Comparison of ENCODE assay signal across 8 cellular contexts in the genomic region with DNA sequence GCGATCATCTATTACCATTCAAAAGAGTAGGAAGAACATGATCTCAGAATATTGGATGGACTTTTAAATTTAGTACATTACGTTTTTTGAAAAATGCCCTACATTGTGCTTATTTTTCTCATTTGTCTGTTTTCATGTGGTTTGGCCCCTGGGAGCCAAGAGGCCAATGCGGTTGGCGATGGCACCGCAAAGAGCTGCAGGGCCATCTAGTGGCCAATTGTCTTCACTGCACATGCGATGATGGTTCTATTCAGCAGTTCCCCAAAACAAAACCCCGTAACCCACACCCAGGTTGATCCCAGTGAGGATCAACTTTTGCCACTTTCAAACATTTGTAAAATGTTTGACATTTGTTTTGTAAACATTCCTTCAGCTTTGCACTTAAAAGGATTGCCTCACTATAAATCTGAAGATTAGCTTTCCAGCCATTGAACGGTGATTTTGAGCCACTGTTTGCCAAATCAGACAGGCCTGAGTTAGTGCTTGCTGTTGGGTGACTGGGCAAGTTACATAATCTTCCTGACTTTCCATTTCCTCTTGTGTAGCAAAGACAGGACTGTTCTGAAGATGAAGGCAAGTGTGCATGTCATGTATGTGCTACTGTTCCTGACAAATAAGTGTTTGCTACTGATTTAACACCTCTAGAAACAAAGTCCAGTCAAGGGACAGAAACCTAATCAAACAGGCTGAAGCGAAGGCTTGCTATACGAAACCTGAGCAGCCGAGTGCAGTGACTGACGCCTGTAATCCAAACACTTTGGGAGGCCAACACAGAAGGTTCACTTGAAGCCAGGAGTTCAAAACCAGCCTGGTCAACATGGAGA.
DNase-seq lines count a peak whose midpoint lies in the region; ATAC-seq and TF ChIP-seq lines count a peak whose summit lies in the region.

No MANE protein-coding gene starts in this region.

- ATAC-seq in HG03439 (IDR thresholded peaks at IDR 0.05; ENCODE audit: unreplicated experiment), result no peak

- H3K4me3 ChIP-seq in WI38 (ENCODE audit: low read depth, low read length) (no peak overlapping the region), cardiac fibroblast (replicated peaks in 1 of 2; ENCODE audit: low read depth in 2 of 2, low read length in 2 of 2) (no peak overlapping the region)

- TF ChIP-seq CTCF in WI38 (IDR thresholded peaks at IDR 0.05; ENCODE audit: low read depth, low read length) (peak; percentile 93), cardiac fibroblast (IDR thresholded peaks at IDR 0.05; ENCODE audit: low read depth, low read length) (peak; percentile 94)

- DNase-seq in NCI-H82 (lab: John Stamatoyannopoulos, UW) (peak; percentile 75), NCI-H82 treated with DMSO at 0.1 percent for 48 hours (lab: John Stamatoyannopoulos, UW; ENCODE audit: unreplicated experiment) (no peak), NCI-H146 treated with DMSO at 0.1 percent for 48 hours (lab: John Stamatoyannopoulos, UW; ENCODE audit: unreplicated experiment) (peak; percentile 15), cardiac fibroblast (ENCODE audit: low read depth in 2 of 2) (peak; percentile 77 to 78), islet precursor cell (peak; percentile 76)
- peak; percentile 56 to 79 (median 62) for DNase-seq in stimulated activated CD4-positive, alpha-beta T cell treated with anti-CD3 and anti-CD28 coated beads, Interleukin-12 subunit alpha, Interleukin-12 subunit beta, amount 100 ng/mL, for 48 hours (ENCODE audit: low read depth in 2 of 3, low spot score in 1 of 3)
